Comparison of ENCODE assay signal across 16 cellular contexts in genomic region chr5:59257488-59258400, GRCh38.
DNase-seq lines count a peak whose midpoint lies in the region; ATAC-seq and TF ChIP-seq lines count a peak whose summit lies in the region.
"Had no signal": no experiment of that assay in that cellular context is flagged by ENCODE, and none has a peak within 500 bp of the region (broad histone marks: within the 10 kb centered on the region; RNA-seq: fewer than 3 reads in every experiment).

No MANE protein-coding gene starts in this region.

- H3K4me1 Mint-ChIP-seq in osteocyte (ENCODE audit: unreplicated experiment): peaks cover 34% of the 10 kb centered on the region
- H3K4me1 Mint-ChIP-seq: GM23338 had no signal

- no peaks in the 10 kb centered on the region for H3K27me3 ChIP-seq in transverse colon

- DNase-seq in left colon: no peak
- no peak for DNase-seq in osteocyte (ENCODE audit: extremely low spot score, unreplicated experiment)
- DNase-seq in transverse colon: no peak
- DNase-seq in hypothalamus (lab: John Stamatoyannopoulos, UW): no peak
- DNase-seq in GM19238 (ENCODE audit: insufficient read length, low spot score): no peak
- DNase-seq in stimulated activated CD4-positive, alpha-beta T cell treated with anti-CD3 and anti-CD28 coated beads, Interleukin-1b, Interleukin-23, amount 100 ng/mL, for 48 hours: no peak
- DNase-seq in effector CD8-positive, alpha-beta T cell (lab: John Stamatoyannopoulos, UW): no peak
- DNase-seq: C1 segment of cervical spinal cord, DMS79 treated with DMSO at 0.1 percent for 48 hours, NCI-H1417 treated with DMSO at 0.1 percent for 48 hours, NCI-H2029 treated with DMSO at 0.1 percent for 48 hours, NCI-H510A treated with DMSO at 0.1 percent for 48 hours, SHP77 treated with DMSO at 0.1 percent for 48 hours had no signal

- peak overlapping the region; percentile 23 for H3K4me3 Mint-ChIP-seq in osteocyte (ENCODE audit: unreplicated experiment)
- H3K4me3 Mint-ChIP-seq: GM23338, IgD-negative memory B cell had no signal

- POLR2A ChIA-PET in HEK293 (lab: Yijun Ruan, JAX): no interaction called here

- no peaks in the 10 kb centered on the region for H3K27me3 Mint-ChIP-seq in osteocyte (ENCODE audit: unreplicated experiment)

- no peak overlapping the region for H3K27ac Mint-ChIP-seq in osteocyte (ENCODE audit: unreplicated experiment)
- H3K27ac Mint-ChIP-seq: GM23338 had no signal

- TF ChIP-seq POLR2A in transverse colon (IDR thresholded peaks at IDR 0.05): no peak

- in situ Hi-C loops in transverse colon (cut with MboI; ENCODE audit: low pct_ligation_motif_present in 1 of 4, low pct_unique_long_range_greater_than_20kb in 1 of 4, low sequenced_read_pairs in 3 of 4): no loop called here

- H3K36me3 ChIP-seq in HEK293 (ENCODE audit: control insufficient read depth in 2 of 2, insufficient read depth in 1 of 2, low read length in 2 of 2) (no peaks in the 10 kb centered on the region), transverse colon (no peaks in the 10 kb centered on the region)

- H3K4me1 ChIP-seq in HEK293 (ENCODE audit: control insufficient read depth, insufficient read depth, low read length) (peaks cover 39% of the 10 kb centered on the region), transverse colon (peaks cover 27 to 59% (median 31%) of the 10 kb centered on the region in 4 donors)

- H3K4me3 ChIP-seq in HEK293 (ENCODE audit: low read depth, low read length): no peak overlapping the region
- no peak overlapping the region for H3K4me3 ChIP-seq in transverse colon
- H3K4me3 ChIP-seq: GM23338 had no signal

- CTCF ChIA-PET in HEK293 (lab: Yijun Ruan, JAX): interaction anchor here (0.5 kb wide), 1 partner anchor 388 kb away, joined by 3 read pairs; no protein-coding TSS in a partner anchor

- H3K9me3 Mint-ChIP-seq in osteocyte (ENCODE audit: unreplicated experiment): no peaks in the 10 kb centered on the region
- H3K9me3 Mint-ChIP-seq: GM23338 had no signal

- TF ChIP-seq CTCF in HEK293 (tag by site-specific recombination; IDR thresholded peaks at IDR 0.05) (no peak), osteocyte (IDR thresholded peaks at IDR 0.05) (no peak), transverse colon (IDR thresholded peaks at IDR 0.05) (no peak)

- H3K36me3 Mint-ChIP-seq in osteocyte (ENCODE audit: unreplicated experiment): no peaks in the 10 kb centered on the region

- H3K27ac ChIP-seq in HEK293 (ENCODE audit: extremely low read depth, low read depth, low read length) (no peak overlapping the region; the same call in 1 of the 2 replicates), transverse colon (peak overlapping the region; percentile 22 to 78 (median 56))

- intact Hi-C loops in left colon (cut with DNase I, micrococcal nuclease): no loop called here
- intact Hi-C loops in transverse colon (cut with DNase I; ENCODE audit: low total_unique reads): no loop called here

- no peak for TF ChIP-seq EP300 in transverse colon (IDR thresholded peaks at IDR 0.05; ENCODE audit: low read depth)

- peak; percentile 59 for ATAC-seq in left colon
- ATAC-seq: GM23338 had no signal

- 50 to 65% methylated on average over 4 of the region's 4 CpGs for WGBS in transverse colon (ENCODE audit: low coverage in 1 of 2), 2 donors

- H3K9me3 ChIP-seq in HEK293 (ENCODE audit: control insufficient read depth, insufficient read depth, low read depth, low read length) (no peaks in the 10 kb centered on the region), transverse colon (no peaks in the 10 kb centered on the region)

TF ChIP-seq in HEK293, 187 proteins besides CTCF, POLR2A, EP300 and RAD21:
- TF ChIP-seq PRDM1 (tag by site-specific recombination; IDR thresholded peaks at IDR 0.05): peak; percentile 41; the same call in 1 of the 2 replicates
- TF ChIP-seq HIC1 (tag by site-specific recombination; IDR thresholded peaks at IDR 0.05): no peak
